In the genomic region with DNA sequence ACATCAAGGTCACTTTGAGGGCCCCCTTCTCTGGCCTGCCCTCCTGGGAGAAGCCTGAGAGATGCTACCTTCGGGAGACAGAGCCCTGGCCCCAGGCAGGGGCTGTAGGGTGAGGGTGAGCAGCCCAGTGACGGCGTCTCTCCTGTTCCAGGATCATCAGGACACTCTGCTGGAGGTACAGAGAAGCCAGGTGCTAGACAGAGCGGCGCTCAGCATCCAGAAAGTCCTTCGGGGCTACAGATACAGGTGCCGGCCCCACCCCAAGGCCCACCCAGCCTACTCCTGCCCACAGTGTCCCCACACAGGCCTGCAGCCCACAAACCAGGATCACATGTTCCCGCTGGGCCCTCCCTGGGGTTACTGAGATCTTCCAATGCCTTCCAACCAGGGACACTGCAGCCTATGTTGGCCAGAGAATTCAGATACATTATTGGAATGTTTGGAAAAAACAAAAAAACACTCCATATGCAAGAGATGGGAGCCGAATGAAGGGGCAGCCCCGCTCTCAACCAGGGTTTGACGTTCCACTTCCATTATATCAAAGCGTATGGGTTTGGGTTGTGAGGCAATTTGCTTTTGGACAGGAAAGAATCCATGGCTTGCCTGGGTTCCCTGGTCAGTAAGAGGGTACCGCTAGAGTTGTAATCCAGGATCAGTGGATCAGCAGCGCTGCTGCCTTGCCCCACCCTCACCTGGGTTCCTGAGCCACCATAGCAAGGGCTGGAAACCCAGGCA, we compare ENCODE assay signal across 1 cellular context.
TF ChIP-seq lines count a peak whose summit lies in the region.

No MANE protein-coding gene starts in this region.

TF ChIP-seq in GM23338, 12 proteins besides CTCF, POLR2A, EP300 and RAD21 (continued from another document):
- TF ChIP-seq, protein P1, sequence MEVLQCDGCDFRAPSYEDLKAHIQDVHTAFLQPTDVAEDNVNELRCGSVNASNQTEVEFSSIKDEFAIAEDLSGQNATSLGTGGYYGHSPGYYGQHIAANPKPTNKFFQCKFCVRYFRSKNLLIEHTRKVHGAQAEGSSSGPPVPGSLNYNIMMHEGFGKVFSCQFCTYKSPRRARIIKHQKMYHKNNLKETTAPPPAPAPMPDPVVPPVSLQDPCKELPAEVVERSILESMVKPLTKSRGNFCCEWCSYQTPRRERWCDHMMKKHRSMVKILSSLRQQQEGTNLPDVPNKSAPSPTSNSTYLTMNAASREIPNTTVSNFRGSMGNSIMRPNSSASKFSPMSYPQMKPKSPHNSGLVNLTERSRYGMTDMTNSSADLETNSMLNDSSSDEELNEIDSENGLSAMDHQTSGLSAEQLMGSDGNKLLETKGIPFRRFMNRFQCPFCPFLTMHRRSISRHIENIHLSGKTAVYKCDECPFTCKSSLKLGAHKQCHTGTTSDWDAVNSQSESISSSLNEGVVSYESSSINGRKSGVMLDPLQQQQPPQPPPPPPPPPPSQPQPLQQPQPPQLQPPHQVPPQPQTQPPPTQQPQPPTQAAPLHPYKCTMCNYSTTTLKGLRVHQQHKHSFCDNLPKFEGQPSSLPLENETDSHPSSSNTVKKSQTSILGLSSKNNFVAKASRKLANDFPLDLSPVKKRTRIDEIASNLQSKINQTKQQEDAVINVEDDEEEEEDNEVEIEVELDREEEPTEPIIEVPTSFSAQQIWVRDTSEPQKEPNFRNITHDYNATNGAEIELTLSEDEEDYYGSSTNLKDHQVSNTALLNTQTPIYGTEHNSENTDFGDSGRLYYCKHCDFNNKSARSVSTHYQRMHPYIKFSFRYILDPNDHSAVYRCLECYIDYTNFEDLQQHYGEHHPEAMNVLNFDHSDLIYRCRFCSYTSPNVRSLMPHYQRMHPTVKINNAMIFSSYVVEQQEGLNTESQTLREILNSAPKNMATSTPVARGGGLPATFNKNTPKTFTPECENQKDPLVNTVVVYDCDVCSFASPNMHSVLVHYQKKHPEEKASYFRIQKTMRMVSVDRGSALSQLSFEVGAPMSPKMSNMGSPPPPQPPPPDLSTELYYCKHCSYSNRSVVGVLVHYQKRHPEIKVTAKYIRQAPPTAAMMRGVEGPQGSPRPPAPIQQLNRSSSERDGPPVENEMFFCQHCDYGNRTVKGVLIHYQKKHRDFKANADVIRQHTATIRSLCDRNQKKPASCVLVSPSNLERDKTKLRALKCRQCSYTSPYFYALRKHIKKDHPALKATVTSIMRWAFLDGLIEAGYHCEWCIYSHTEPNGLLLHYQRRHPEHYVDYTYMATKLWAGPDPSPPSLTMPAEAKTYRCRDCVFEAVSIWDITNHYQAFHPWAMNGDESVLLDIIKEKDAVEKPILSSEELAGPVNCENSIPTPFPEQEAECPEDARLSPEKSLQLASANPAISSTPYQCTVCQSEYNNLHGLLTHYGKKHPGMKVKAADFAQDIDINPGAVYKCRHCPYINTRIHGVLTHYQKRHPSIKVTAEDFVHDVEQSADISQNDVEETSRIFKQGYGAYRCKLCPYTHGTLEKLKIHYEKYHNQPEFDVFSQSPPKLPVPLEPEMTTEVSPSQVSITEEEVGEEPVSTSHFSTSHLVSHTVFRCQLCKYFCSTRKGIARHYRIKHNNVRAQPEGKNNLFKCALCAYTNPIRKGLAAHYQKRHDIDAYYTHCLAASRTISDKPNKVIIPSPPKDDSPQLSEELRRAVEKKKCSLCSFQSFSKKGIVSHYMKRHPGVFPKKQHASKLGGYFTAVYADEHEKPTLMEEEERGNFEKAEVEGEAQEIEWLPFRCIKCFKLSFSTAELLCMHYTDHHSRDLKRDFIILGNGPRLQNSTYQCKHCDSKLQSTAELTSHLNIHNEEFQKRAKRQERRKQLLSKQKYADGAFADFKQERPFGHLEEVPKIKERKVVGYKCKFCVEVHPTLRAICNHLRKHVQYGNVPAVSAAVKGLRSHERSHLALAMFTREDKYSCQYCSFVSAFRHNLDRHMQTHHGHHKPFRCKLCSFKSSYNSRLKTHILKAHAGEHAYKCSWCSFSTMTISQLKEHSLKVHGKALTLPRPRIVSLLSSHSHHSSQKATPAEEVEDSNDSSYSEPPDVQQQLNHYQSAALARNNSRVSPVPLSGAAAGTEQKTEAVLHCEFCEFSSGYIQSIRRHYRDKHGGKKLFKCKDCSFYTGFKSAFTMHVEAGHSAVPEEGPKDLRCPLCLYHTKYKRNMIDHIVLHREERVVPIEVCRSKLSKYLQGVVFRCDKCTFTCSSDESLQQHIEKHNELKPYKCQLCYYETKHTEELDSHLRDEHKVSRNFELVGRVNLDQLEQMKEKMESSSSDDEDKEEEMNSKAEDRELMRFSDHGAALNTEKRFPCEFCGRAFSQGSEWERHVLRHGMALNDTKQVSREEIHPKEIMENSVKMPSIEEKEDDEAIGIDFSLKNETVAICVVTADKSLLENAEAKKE (CRISPR knock-in tag; IDR thresholded peaks at IDR 0.05): no peak
- TF ChIP-seq, protein P2, sequence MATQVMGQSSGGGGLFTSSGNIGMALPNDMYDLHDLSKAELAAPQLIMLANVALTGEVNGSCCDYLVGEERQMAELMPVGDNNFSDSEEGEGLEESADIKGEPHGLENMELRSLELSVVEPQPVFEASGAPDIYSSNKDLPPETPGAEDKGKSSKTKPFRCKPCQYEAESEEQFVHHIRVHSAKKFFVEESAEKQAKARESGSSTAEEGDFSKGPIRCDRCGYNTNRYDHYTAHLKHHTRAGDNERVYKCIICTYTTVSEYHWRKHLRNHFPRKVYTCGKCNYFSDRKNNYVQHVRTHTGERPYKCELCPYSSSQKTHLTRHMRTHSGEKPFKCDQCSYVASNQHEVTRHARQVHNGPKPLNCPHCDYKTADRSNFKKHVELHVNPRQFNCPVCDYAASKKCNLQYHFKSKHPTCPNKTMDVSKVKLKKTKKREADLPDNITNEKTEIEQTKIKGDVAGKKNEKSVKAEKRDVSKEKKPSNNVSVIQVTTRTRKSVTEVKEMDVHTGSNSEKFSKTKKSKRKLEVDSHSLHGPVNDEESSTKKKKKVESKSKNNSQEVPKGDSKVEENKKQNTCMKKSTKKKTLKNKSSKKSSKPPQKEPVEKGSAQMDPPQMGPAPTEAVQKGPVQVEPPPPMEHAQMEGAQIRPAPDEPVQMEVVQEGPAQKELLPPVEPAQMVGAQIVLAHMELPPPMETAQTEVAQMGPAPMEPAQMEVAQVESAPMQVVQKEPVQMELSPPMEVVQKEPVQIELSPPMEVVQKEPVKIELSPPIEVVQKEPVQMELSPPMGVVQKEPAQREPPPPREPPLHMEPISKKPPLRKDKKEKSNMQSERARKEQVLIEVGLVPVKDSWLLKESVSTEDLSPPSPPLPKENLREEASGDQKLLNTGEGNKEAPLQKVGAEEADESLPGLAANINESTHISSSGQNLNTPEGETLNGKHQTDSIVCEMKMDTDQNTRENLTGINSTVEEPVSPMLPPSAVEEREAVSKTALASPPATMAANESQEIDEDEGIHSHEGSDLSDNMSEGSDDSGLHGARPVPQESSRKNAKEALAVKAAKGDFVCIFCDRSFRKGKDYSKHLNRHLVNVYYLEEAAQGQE (IDR thresholded peaks at IDR 0.05; ENCODE audit: unreplicated experiment): no peak
- TF ChIP-seq POLR2AphosphoS5 (IDR thresholded peaks at IDR 0.05; ENCODE audit: low read depth) (no peak), STAT1 (IDR thresholded peaks at IDR 0.05; ENCODE audit: unreplicated experiment) (no peak), NANOG (IDR thresholded peaks at IDR 0.05; ENCODE audit: borderline replicate concordance) (no peak), ZNF114 (CRISPR knock-in tag; IDR thresholded peaks at IDR 0.05) (no peak), EZH2 (IDR thresholded peaks at IDR 0.05; ENCODE audit: low read depth, unreplicated experiment) (no peak), JUNB (IDR thresholded peaks at IDR 0.05; ENCODE audit: unreplicated experiment) (no peak)
- TF ChIP-seq, protein P3, sequence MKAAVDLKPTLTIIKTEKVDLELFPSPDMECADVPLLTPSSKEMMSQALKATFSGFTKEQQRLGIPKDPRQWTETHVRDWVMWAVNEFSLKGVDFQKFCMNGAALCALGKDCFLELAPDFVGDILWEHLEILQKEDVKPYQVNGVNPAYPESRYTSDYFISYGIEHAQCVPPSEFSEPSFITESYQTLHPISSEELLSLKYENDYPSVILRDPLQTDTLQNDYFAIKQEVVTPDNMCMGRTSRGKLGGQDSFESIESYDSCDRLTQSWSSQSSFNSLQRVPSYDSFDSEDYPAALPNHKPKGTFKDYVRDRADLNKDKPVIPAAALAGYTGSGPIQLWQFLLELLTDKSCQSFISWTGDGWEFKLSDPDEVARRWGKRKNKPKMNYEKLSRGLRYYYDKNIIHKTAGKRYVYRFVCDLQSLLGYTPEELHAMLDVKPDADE (IDR thresholded peaks at IDR 0.05): no peak
TF ChIP-seq in GM23338: peak in this region for 0.
